In the genomic region with DNA sequence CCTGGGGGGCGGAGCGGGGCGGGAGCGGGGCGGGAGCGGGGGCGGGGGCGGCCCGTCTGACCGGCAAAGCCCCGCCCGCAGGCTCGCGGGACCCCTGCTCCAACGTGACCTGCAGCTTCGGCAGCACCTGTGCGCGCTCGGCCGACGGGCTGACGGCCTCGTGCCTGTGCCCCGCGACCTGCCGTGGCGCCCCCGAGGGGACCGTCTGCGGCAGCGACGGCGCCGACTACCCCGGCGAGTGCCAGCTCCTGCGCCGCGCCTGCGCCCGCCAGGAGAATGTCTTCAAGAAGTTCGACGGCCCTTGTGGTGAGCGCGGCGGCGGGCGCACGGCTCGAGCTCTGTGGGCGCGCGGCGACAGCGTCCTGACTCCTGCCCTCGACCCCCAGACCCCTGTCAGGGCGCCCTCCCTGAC, we compare ENCODE assay signal across 15 cellular contexts. TPM values are rescaled to one million over a fixed set of nuclear protein-coding genes. Genes with fewer than 3 reads are reported as not detected.
DNase-seq lines count a peak whose midpoint lies in the region; ATAC-seq lines count a peak whose summit lies in the region.
"Had no signal": no experiment of that assay in that cellular context is flagged by ENCODE, and none has a peak within 500 bp of the region (broad histone marks: within the 10 kb centered on the region; RNA-seq: fewer than 3 reads in every experiment).

No MANE protein-coding gene starts in this region.

- ATAC-seq in GM21360 (IDR thresholded peaks at IDR 0.05; ENCODE audit: unreplicated experiment) (peak; percentile 1), esophagus mucosa (no peak), HG03378 (IDR thresholded peaks at IDR 0.05; ENCODE audit: unreplicated experiment) (no peak)
- ATAC-seq in activated CD8-positive, alpha-beta T cell treated with anti-CD3 and anti-CD28 coated beads, Interleukin-2, amount 10 ng/mL, durations not matched to agents 7 days and 5 days = peak; percentile 27

- H3K4me3 ChIP-seq in iPS-18c (ENCODE audit: insufficient read depth, low read depth, low read length) (peak overlapping the region; percentile 15; the same call in 1 of the 2 replicates), HAP-1 (no peak overlapping the region)
- H3K4me3 ChIP-seq: mucosa of descending colon had no signal

- H3K9me3 ChIP-seq in iPS-18c (ENCODE audit: control insufficient read depth, insufficient read depth, low read length) (no peaks in the 10 kb centered on the region), HAP-1 (no peaks in the 10 kb centered on the region)
- H3K9me3 ChIP-seq: mucosa of descending colon had no signal

- in situ Hi-C loops in HAP-1 (cut with MboI; ENCODE audit: low sequenced_read_pairs) = no loop called here

- H3K27me3 Mint-ChIP-seq in activated CD8-positive, alpha-beta T cell treated with anti-CD3 and anti-CD28 coated beads, Interleukin-2, amount 10 ng/mL, durations not matched to agents 7 days and 5 days (ENCODE audit: low read depth) = no peaks in the 10 kb centered on the region

- CTCF ChIA-PET in activated CD8-positive, alpha-beta T cell treated with anti-CD3 and anti-CD28 coated beads, Interleukin-2, amount 10 ng/mL, durations not matched to agents 7 days and 5 days (lab: Charles Lee) = interaction anchor here (0.9 to 4.2 kb wide), 8 partner anchors 17 to 77 kb away, joined by 3 to 27 read pairs (median 10); a partner anchor contains a TSS

- H3K4me3 Mint-ChIP-seq in activated CD8-positive, alpha-beta T cell treated with anti-CD3 and anti-CD28 coated beads, Interleukin-2, amount 10 ng/mL, durations not matched to agents 7 days and 5 days = no peak overlapping the region
- H3K4me3 Mint-ChIP-seq: type B pancreatic cell had no signal

- H3K27ac Mint-ChIP-seq in activated CD8-positive, alpha-beta T cell treated with anti-CD3 and anti-CD28 coated beads, Interleukin-2, amount 10 ng/mL, durations not matched to agents 7 days and 5 days = no peak overlapping the region
- H3K27ac Mint-ChIP-seq: activated T-helper 2 cell treated with anti-CD3 and anti-CD28 coated beads, Interferon-gamma antibody, Interleukin-2, Interleukin-4, amounts not matched to agents 10 μg/mL and 5 μg/mL and 100 μg/mL, durations not matched to agents 14 hours and 24 hours and 36 hours; type B pancreatic cell had no signal

- peaks cover 7% of the 10 kb centered on the region for H3K4me1 ChIP-seq in HAP-1

- POLR2A ChIA-PET in activated CD8-positive, alpha-beta T cell treated with anti-CD3 and anti-CD28 coated beads, Interleukin-2, amount 10 ng/mL, durations not matched to agents 7 days and 5 days (lab: Charles Lee) = interaction anchor here (0.6 to 3.4 kb wide), 5 partner anchors 14 to 210 kb away, joined by 3 to 26 read pairs (median 4); a partner anchor contains a TSS

- peaks cover 5% of the 10 kb centered on the region for H3K36me3 Mint-ChIP-seq in activated CD8-positive, alpha-beta T cell treated with anti-CD3 and anti-CD28 coated beads, Interleukin-2, amount 10 ng/mL, durations not matched to agents 7 days and 5 days (ENCODE audit: low read depth)

- H3K27me3 ChIP-seq in HAP-1 (ENCODE audit: low read depth) = no peaks in the 10 kb centered on the region

- peaks cover 25% of the 10 kb centered on the region for H3K4me1 Mint-ChIP-seq in activated CD8-positive, alpha-beta T cell treated with anti-CD3 and anti-CD28 coated beads, Interleukin-2, amount 10 ng/mL, durations not matched to agents 7 days and 5 days (ENCODE audit: low read depth)

- DNase-seq in D341Med (ENCODE audit: low spot score) = peak; percentile 79
- DNase-seq in activated CD8-positive, alpha-beta T cell treated with anti-CD3 and anti-CD28 coated beads, Interleukin-2, amount 10 ng/mL, durations not matched to agents 7 days and 5 days = no peak
- no peak for DNase-seq in HAP-1 (ENCODE audit: low spot score in 2 of 2)
- no peak for DNase-seq in NCI-H1105 treated with DMSO at 0.1 percent for 48 hours (lab: John Stamatoyannopoulos, UW)
- DNase-seq: cerebellar nuclear complex, NCI-H2227 treated with DMSO at 0.1 percent for 48 hours had no signal

- peaks cover 39% of the 10 kb centered on the region for H3K36me3 ChIP-seq in HAP-1 (replicated peaks)

- no peaks in the 10 kb centered on the region for H3K9me3 Mint-ChIP-seq in activated CD8-positive, alpha-beta T cell treated with anti-CD3 and anti-CD28 coated beads, Interleukin-2, amount 10 ng/mL, durations not matched to agents 7 days and 5 days (ENCODE audit: insufficient read depth)
- H3K9me3 Mint-ChIP-seq: activated T-helper 2 cell treated with anti-CD3 and anti-CD28 coated beads, Interferon-gamma antibody, Interleukin-2, Interleukin-4, amounts not matched to agents 10 μg/mL and 5 μg/mL and 100 μg/mL, durations not matched to agents 14 hours and 24 hours and 36 hours; type B pancreatic cell had no signal

RNA-seq across cellular contexts. Expression of a gene that starts 21.2 kb away (rescaled TPM):
- total RNA-seq in activated CD8-positive, alpha-beta T cell treated with anti-CD3 and anti-CD28 coated beads, Interleukin-2, amount 10 ng/mL, durations not matched to agents 7 days and 5 days = 10 to 100 TPM; 12.4 to 14.6 TPM
- total RNA-seq in esophagus mucosa = 41.0 TPM

RNA-seq across cellular contexts. Expression of a gene that starts 27.8 kb away (rescaled TPM):
- 100 to 1,000 TPM; 385 to 413 TPM for total RNA-seq in activated CD8-positive, alpha-beta T cell treated with anti-CD3 and anti-CD28 coated beads, Interleukin-2, amount 10 ng/mL, durations not matched to agents 7 days and 5 days
- 12.1 TPM for total RNA-seq in esophagus mucosa

RNA-seq across cellular contexts. Expression of a gene that starts 33.0 kb away (rescaled TPM):
- total RNA-seq in activated CD8-positive, alpha-beta T cell treated with anti-CD3 and anti-CD28 coated beads, Interleukin-2, amount 10 ng/mL, durations not matched to agents 7 days and 5 days = not detected
- 22.3 TPM for total RNA-seq in esophagus mucosa
- total RNA-seq: activated T-helper 2 cell treated with anti-CD3 and anti-CD28 coated beads, Interferon-gamma antibody, Interleukin-2, Interleukin-4, amounts not matched to agents 10 μg/mL and 5 μg/mL and 100 μg/mL, durations not matched to agents 14 hours and 24 hours and 36 hours; H4; occipital lobe had no signal

RNA-seq across cellular contexts. Expression of a gene that starts 41.2 kb away (rescaled TPM):
- total RNA-seq in activated CD8-positive, alpha-beta T cell treated with anti-CD3 and anti-CD28 coated beads, Interleukin-2, amount 10 ng/mL, durations not matched to agents 7 days and 5 days = under 1 TPM; 0.45 to 0.50 TPM
- total RNA-seq in esophagus mucosa = 15.7 TPM

RNA-seq across cellular contexts. Expression of a gene that starts 59.2 kb away (rescaled TPM):
- total RNA-seq in activated CD8-positive, alpha-beta T cell treated with anti-CD3 and anti-CD28 coated beads, Interleukin-2, amount 10 ng/mL, durations not matched to agents 7 days and 5 days = not detected
- not detected for total RNA-seq in esophagus mucosa
- total RNA-seq: activated T-helper 2 cell treated with anti-CD3 and anti-CD28 coated beads, Interferon-gamma antibody, Interleukin-2, Interleukin-4, amounts not matched to agents 10 μg/mL and 5 μg/mL and 100 μg/mL, durations not matched to agents 14 hours and 24 hours and 36 hours had no signal

Comparison
In these comparisons a context has a peak if more than half of its experiments do, and no peak if none do; other contexts are left out.
1. ATAC-seq: peak in GM21360 (single experiment) and activated CD8-positive, alpha-beta T cell treated with anti-CD3 and anti-CD28 coated beads, Interleukin-2, amount 10 ng/mL, durations not matched to agents 7 days and 5 days (single experiment); none in esophagus mucosa (single experiment) and HG03378 (single experiment).
2. RNA of a gene that starts 27.8 kb away (total RNA-seq): 385 to 413 TPM in activated CD8-positive, alpha-beta T cell treated with anti-CD3 and anti-CD28 coated beads, Interleukin-2, amount 10 ng/mL, durations not matched to agents 7 days and 5 days; 12.1 TPM in esophagus mucosa (single experiment); every median in the first group is over 10 times any median in the second.
3. RNA of a gene that starts 33.0 kb away (total RNA-seq): 22.3 TPM in esophagus mucosa (single experiment); not detected in activated CD8-positive, alpha-beta T cell treated with anti-CD3 and anti-CD28 coated beads, Interleukin-2, amount 10 ng/mL, durations not matched to agents 7 days and 5 days; every median in the first group is over 10 times any median in the second.